Comparison of ENCODE assay signal across 14 cellular contexts in the genomic region with DNA sequence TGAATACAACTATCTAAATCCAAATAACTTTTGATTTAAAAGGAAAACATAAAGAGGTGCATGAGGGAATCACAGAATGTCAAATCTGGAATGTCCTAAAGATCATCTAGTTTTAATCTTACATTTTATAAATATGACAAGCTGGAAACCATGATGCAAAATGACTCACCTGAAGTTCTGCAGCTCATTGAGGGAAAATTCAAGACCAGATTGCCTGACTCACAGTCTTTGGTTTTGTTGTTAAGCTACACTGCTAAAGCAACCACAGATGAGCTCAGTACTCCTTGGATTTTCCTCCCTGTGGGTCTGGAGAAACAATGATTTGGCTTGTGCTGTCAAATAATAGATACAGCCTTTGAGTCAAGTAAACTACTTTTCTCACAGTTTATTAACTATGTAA. TPM values are rescaled to one million over a fixed set of nuclear protein-coding genes. Genes with fewer than 3 reads are reported as not detected.
DNase-seq lines count a peak whose midpoint lies in the region; ATAC-seq, FAIRE-seq and TF ChIP-seq lines count a peak whose summit lies in the region.
"Had no signal": no experiment of that assay in that cellular context is flagged by ENCODE, and none has a peak within 500 bp of the region (broad histone marks: within the 10 kb centered on the region; RNA-seq: fewer than 3 reads in every experiment).

No MANE protein-coding gene starts in this region.

- H3K4me3 ChIP-seq in AG09309 (ENCODE audit: control insufficient read depth, low read depth, low read length) = no peak overlapping the region
- H3K4me3 ChIP-seq in MG63 = no peak overlapping the region
- H3K4me3 ChIP-seq in bronchial epithelial cell (ENCODE audit: low read depth, low read length) = no peak overlapping the region
- no peak overlapping the region for H3K4me3 ChIP-seq in keratinocyte (ENCODE audit: control insufficient read depth in 2 of 3, extremely low read depth in 1 of 3, insufficient read depth in 2 of 3, low read depth in 1 of 3, low read length in 3 of 3)
- H3K4me3 ChIP-seq in right atrium auricular region = no peak overlapping the region
- H3K4me3 ChIP-seq: BLaER1, colonic mucosa had no signal

- TF ChIP-seq CTCF in AG09309 (IDR thresholded peaks at IDR 0.05; ENCODE audit: control insufficient read depth, insufficient read depth, low read depth, low read length, missing control alignments) (no peak), bronchial epithelial cell (IDR thresholded peaks at IDR 0.05; ENCODE audit: insufficient read depth, low read length, severe bottlenecking) (no peak), keratinocyte (optimal IDR thresholded peaks at IDR 0.05 in 1 of 3, IDR thresholded peaks at IDR 0.05 in 1 of 3, conservative IDR thresholded peaks at IDR 0.05 in 1 of 3; ENCODE audit: extremely low read depth in 1 of 3, insufficient read depth in 2 of 3, low read length in 3 of 3) (no peak), right atrium auricular region (IDR thresholded peaks at IDR 0.05) (no peak)

- H3K9ac ChIP-seq in keratinocyte (ENCODE audit: control insufficient read depth, extremely low read depth, insufficient read depth, low read length) = no peak overlapping the region
- H3K9ac ChIP-seq: BLaER1 had no signal

- no peak overlapping the region for H3K27ac ChIP-seq in keratinocyte (ENCODE audit: control insufficient read depth, insufficient read depth, low read length)
- H3K27ac ChIP-seq in right atrium auricular region = no peak overlapping the region
- H3K27ac ChIP-seq: BLaER1, colonic mucosa had no signal

- peak; percentile 66 for DNase-seq in AG09309 (ENCODE audit: low read depth)
- DNase-seq in MG63 = peak; percentile 42
- peak; percentile 97 for DNase-seq in bronchial epithelial cell (ENCODE audit: low read depth)
- DNase-seq in keratinocyte (ENCODE audit: low read depth, low spot score) = peak; percentile 58
- DNase-seq in right atrium auricular region (ENCODE audit: low spot score) = no peak
- DNase-seq in NCI-H1092 (lab: John Stamatoyannopoulos, UW) = no peak
- DNase-seq in NCI-H2029 treated with DMSO at 0.1 percent for 48 hours (lab: John Stamatoyannopoulos, UW) = no peak
- DNase-seq: activated naive CD4-positive, alpha-beta T cell treated with anti-CD3 and anti-CD28 coated beads for 36 hours; colonic mucosa; NCI-H446 treated with DMSO at 0.1 percent for 48 hours; stimulated activated CD4-positive, alpha-beta T cell treated with anti-CD3 and anti-CD28 coated beads, Interleukin-2, amount 100 ng/mL, for 24 hours had no signal

- FAIRE-seq in bronchial epithelial cell (lab: Jason Lieb, UNC) (no peak), keratinocyte (lab: Jason Lieb, UNC) (peak; percentile 98)
- FAIRE-seq: TTC549 had no signal

- no peaks in the 10 kb centered on the region for H4K20me1 ChIP-seq in keratinocyte (ENCODE audit: control insufficient read depth, extremely low read depth, insufficient read depth, low read length)
- H4K20me1 ChIP-seq: BLaER1 had no signal

- H3K9me1 ChIP-seq in keratinocyte (ENCODE audit: control insufficient read depth, extremely low read depth, insufficient read depth, low read length) = no peaks in the 10 kb centered on the region

- no peaks in the 10 kb centered on the region for H3K27me3 ChIP-seq in MG63
- no peaks in the 10 kb centered on the region for H3K27me3 ChIP-seq in bronchial epithelial cell (ENCODE audit: control insufficient read depth, insufficient read depth, low read length)
- H3K27me3 ChIP-seq in keratinocyte (ENCODE audit: control insufficient read depth, extremely low read depth, insufficient read depth, low read length) = no peaks in the 10 kb centered on the region
- no peaks in the 10 kb centered on the region for H3K27me3 ChIP-seq in right atrium auricular region
- H3K27me3 ChIP-seq: BLaER1, colonic mucosa had no signal

- H3K79me2 ChIP-seq in keratinocyte (ENCODE audit: control insufficient read depth, insufficient read depth, low read length) = no peaks in the 10 kb centered on the region

- H3K36me3 ChIP-seq in MG63 = no peaks in the 10 kb centered on the region
- H3K36me3 ChIP-seq in bronchial epithelial cell (ENCODE audit: control insufficient read depth, insufficient read depth, low read length) = no peaks in the 10 kb centered on the region
- no peaks in the 10 kb centered on the region for H3K36me3 ChIP-seq in keratinocyte (ENCODE audit: control insufficient read depth in 2 of 2, extremely low read depth in 1 of 2, insufficient read depth in 2 of 2, low read length in 2 of 2)
- no peaks in the 10 kb centered on the region for H3K36me3 ChIP-seq in right atrium auricular region
- H3K36me3 ChIP-seq: BLaER1, colonic mucosa had no signal

- dilution Hi-C loops in keratinocyte (cut with MboI; ENCODE audit: extremely low pct_ligation_motif_present, low sequenced_read_pairs) = no loop called here

- H3K9me3 ChIP-seq in MG63 (no peaks in the 10 kb centered on the region), keratinocyte (ENCODE audit: control insufficient read depth, low read depth, low read length) (no peaks in the 10 kb centered on the region), right atrium auricular region (no peaks in the 10 kb centered on the region)
- H3K9me3 ChIP-seq: BLaER1, colonic mucosa had no signal

- H3K4me1 ChIP-seq in keratinocyte (ENCODE audit: control insufficient read depth, extremely low read depth, insufficient read depth, low read length) (peaks cover 2% of the 10 kb centered on the region), right atrium auricular region (no peaks in the 10 kb centered on the region)
- H3K4me1 ChIP-seq: BLaER1, colonic mucosa had no signal

- H3K4me2 ChIP-seq in keratinocyte (ENCODE audit: control insufficient read depth, extremely low read depth, insufficient read depth, low read depth, low read length) = no peak overlapping the region
- H3K4me2 ChIP-seq: BLaER1 had no signal

- ATAC-seq in GM19351 (IDR thresholded peaks at IDR 0.05; ENCODE audit: unreplicated experiment) = no peak

- no peak overlapping the region for H2AFZ ChIP-seq in keratinocyte (ENCODE audit: control insufficient read depth, low read length)

RNA-seq across cellular contexts. Expression of a gene that starts 19.1 kb away (rescaled TPM):
- total RNA-seq in MG63 (2014; rRNA removed; shearing (Covaris generic); ENCODE audit: low replicate concordance) = 3.0 and 4.7 TPM in 2 replicates
- total RNA-seq in bronchial epithelial cell = 0.26 and 1.1 TPM in 2 replicates
- polyA plus RNA-seq in keratinocyte = 0.08 to 0.63 TPM (median 0.34 TPM) in 3 replicates
- 0.05 TPM for polyA plus RNA-seq in keratinocyte (2011; ENCODE audit: low read depth)
- polyA plus RNA-seq in keratinocyte (2011; cell fraction: cytosol; rRNA removed) = 0.13 and 0.39 TPM in 2 replicates
- polyA plus RNA-seq in keratinocyte (2011; cell fraction: nucleus; rRNA removed) = 0.40 and 0.61 TPM in 2 replicates
- 0.14 and 0.25 TPM in 2 replicates for polyA plus RNA-seq in keratinocyte (2012; ENCODE audit: low replicate concordance)
- 1.6 TPM in 1 of 3 replicates, not detected in the others for polyA minus RNA-seq in keratinocyte
- polyA minus RNA-seq in keratinocyte (2011; cell fraction: cytosol; rRNA and poly(A)+ RNA removed) = not detected
- polyA minus RNA-seq in keratinocyte (2011; cell fraction: nucleus; rRNA and poly(A)+ RNA removed) = 0.63 and 1.1 TPM in 2 replicates
- total RNA-seq in right atrium auricular region = 10 to 100 TPM in 1 of 2 donors, 1 to 10 TPM in 1; 9.0 to 10.8 TPM
- total RNA-seq: activated naive CD4-positive, alpha-beta T cell treated with anti-CD3 and anti-CD28 coated beads for 36 hours had no signal

Comparison
In these comparisons a context has a peak if more than half of its experiments do, and no peak if none do; other contexts are left out.
1. DNase-seq: peak in AG09309 (single experiment), MG63 (single experiment), bronchial epithelial cell (single experiment) and keratinocyte (single experiment); none in right atrium auricular region (single experiment), NCI-H1092 (single experiment) and NCI-H2029 treated with DMSO at 0.1 percent for 48 hours (single experiment).